ENCODE assay signal across 18 cellular contexts in the genomic region with DNA sequence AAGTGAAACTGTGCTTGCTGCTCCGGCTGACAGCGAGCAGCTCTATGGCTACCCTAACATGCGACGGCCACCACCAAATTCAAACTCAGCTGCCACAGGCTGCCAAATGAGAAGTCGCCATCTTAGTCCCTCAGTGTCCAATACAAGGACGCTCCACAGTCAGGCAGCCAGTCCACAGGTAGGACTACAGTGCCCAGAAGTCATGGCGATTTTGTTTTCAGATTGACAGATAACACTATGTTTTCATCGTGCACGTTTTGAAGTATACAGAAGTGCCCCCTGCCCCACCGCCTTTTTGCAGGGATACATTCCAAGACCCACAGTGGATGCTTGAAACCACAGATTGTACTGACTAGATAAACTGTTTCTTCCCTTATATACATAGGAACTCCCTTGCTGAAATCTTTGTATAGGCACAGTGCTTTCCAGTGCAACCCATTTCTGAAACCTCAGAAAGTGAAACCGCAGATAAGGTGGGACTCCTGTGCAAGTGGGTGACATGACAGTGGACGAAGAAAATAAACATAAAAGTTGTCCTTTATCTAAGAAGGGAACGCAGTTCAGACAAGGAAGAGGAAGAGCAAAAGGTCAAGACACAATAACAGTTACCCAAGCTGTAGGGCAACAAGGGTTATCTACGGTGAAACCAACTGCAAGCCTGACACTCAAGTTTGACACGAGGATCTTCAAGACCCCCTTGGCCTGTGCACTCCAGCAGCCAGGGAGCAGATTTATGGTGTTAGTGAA. TPM values are rescaled to one million over a fixed set of nuclear protein-coding genes. Genes with fewer than 3 reads are reported as not detected.
DNase-seq lines count a peak whose midpoint lies in the region; ATAC-seq, FAIRE-seq and TF ChIP-seq lines count a peak whose summit lies in the region.
"Had no signal": no experiment of that assay in that cellular context is flagged by ENCODE, and none has a peak within 500 bp of the region (broad histone marks: within the 10 kb centered on the region; RNA-seq: fewer than 3 reads in every experiment).

No MANE protein-coding gene starts in this region.

- 70 to 86% (median 80%) methylated on average over 15 of the region's 15 CpGs for WGBS in small intestine, 3 donors

- no peaks in the 10 kb centered on the region for H3K9me3 ChIP-seq in small intestine (ENCODE audit: control insufficient read depth, low read depth)

- no peak overlapping the region for H3K4me3 Mint-ChIP-seq in activated naive CD8-positive, alpha-beta T cell
- H3K4me3 Mint-ChIP-seq in activated naive CD8-positive, alpha-beta T cell treated with anti-CD3 and anti-CD28 coated beads, Interleukin-2, amount 50 U/mL, for 24 hours = no peak overlapping the region
- H3K4me3 Mint-ChIP-seq in brain = no peak overlapping the region

- no peak for FAIRE-seq in small intestine (lab: Jason Lieb, UNC)
- FAIRE-seq: H54, HepG2 had no signal

- no peak overlapping the region for H3K4me3 ChIP-seq in small intestine (ENCODE audit: low read depth in 1 of 2, low read length in 2 of 2)

- ATAC-seq in activated naive CD8-positive, alpha-beta T cell treated with anti-CD3 and anti-CD28 coated beads, Interleukin-2, amount 50 U/mL, for 24 hours = no peak
- ATAC-seq in GM21515 (IDR thresholded peaks at IDR 0.05; ENCODE audit: unreplicated experiment) = no peak
- ATAC-seq: HepG2 had no signal

- no peaks in the 10 kb centered on the region for H3K27me3 Mint-ChIP-seq in activated naive CD8-positive, alpha-beta T cell
- no peaks in the 10 kb centered on the region for H3K27me3 Mint-ChIP-seq in activated naive CD8-positive, alpha-beta T cell treated with anti-CD3 and anti-CD28 coated beads, Interleukin-2, amount 50 U/mL, for 24 hours
- no peaks in the 10 kb centered on the region for H3K27me3 Mint-ChIP-seq in brain

- no peak for DNase-seq in activated naive CD8-positive, alpha-beta T cell treated with anti-CD3 and anti-CD28 coated beads, Interleukin-2, amount 50 U/mL, for 24 hours
- DNase-seq in SKM-1 (lab: John Stamatoyannopoulos, UW; ENCODE audit: unreplicated experiment) = peak; percentile 49
- DNase-seq in small intestine = peak; percentile 19
- DNase-seq in NCI-H2081 (lab: John Stamatoyannopoulos, UW) = no peak
- no peak for DNase-seq in NCI-H1105 (lab: John Stamatoyannopoulos, UW)
- DNase-seq: C1 segment of cervical spinal cord, COR-L47, DMS153, EL, NCI-H1105 treated with DMSO at 0.1 percent for 48 hours, NCI-H2171, NCI-H446 treated with DMSO at 0.1 percent for 48 hours had no signal

- peaks cover 0 to 5% of the 10 kb centered on the region in 2 donors for H3K4me1 ChIP-seq in small intestine (ENCODE audit: control insufficient read depth in 2 of 2, insufficient read depth in 1 of 2, low read depth in 1 of 2, low read length in 1 of 2)

- H3K27ac Mint-ChIP-seq in activated naive CD8-positive, alpha-beta T cell = peak overlapping the region; percentile 34
- no peak overlapping the region for H3K27ac Mint-ChIP-seq in activated naive CD8-positive, alpha-beta T cell treated with anti-CD3 and anti-CD28 coated beads, Interleukin-2, amount 50 U/mL, for 24 hours
- H3K27ac Mint-ChIP-seq in brain = peak overlapping the region in 4 of 5 experiments; percentile 8 to 92 (median 61)

- H3K9me3 Mint-ChIP-seq in activated naive CD8-positive, alpha-beta T cell (ENCODE audit: low read depth) = no peaks in the 10 kb centered on the region
- no peaks in the 10 kb centered on the region for H3K9me3 Mint-ChIP-seq in activated naive CD8-positive, alpha-beta T cell treated with anti-CD3 and anti-CD28 coated beads, Interleukin-2, amount 50 U/mL, for 24 hours
- H3K9me3 Mint-ChIP-seq in brain = no peaks in the 10 kb centered on the region

- H3K27me3 ChIP-seq in small intestine (ENCODE audit: control insufficient read depth in 2 of 2, insufficient read depth in 2 of 2, low read length in 2 of 2) = no peaks in the 10 kb centered on the region

- peaks cover 9 to 14% of the 10 kb centered on the region in 2 donors for H3K36me3 ChIP-seq in small intestine (ENCODE audit: control insufficient read depth in 2 of 2, insufficient read depth in 2 of 2, low read length in 2 of 2)

- peaks cover 10% of the 10 kb centered on the region for H3K4me1 Mint-ChIP-seq in activated naive CD8-positive, alpha-beta T cell (ENCODE audit: low read depth)
- H3K4me1 Mint-ChIP-seq in activated naive CD8-positive, alpha-beta T cell treated with anti-CD3 and anti-CD28 coated beads, Interleukin-2, amount 50 U/mL, for 24 hours = peaks cover 23% of the 10 kb centered on the region
- peaks cover 69% of the 10 kb centered on the region for H3K4me1 Mint-ChIP-seq in brain

- peaks cover 15% of the 10 kb centered on the region for H3K36me3 Mint-ChIP-seq in activated naive CD8-positive, alpha-beta T cell
- H3K36me3 Mint-ChIP-seq in activated naive CD8-positive, alpha-beta T cell treated with anti-CD3 and anti-CD28 coated beads, Interleukin-2, amount 50 U/mL, for 24 hours (ENCODE audit: low read depth) = peaks cover 66% of the 10 kb centered on the region
- peaks cover 90% of the 10 kb centered on the region for H3K36me3 Mint-ChIP-seq in brain

- TF ChIP-seq CTCF in brain (conservative IDR thresholded peaks at IDR 0.05) = no peak

- no peak overlapping the region for H3K27ac ChIP-seq in small intestine (ENCODE audit: low read depth in 1 of 2, low read length in 1 of 2)
- H3K27ac ChIP-seq: KMS-11 had no signal

RNA-seq across cellular contexts. Expression of a gene that starts 52.2 kb away (rescaled TPM):
- polyA plus RNA-seq in brain (ENCODE audit: insufficient read depth, low read depth, low replicate concordance) (22.1 TPM), small intestine (1 to 10 TPM; 5.4 to 9.9 (median 7.2) TPM)

RNA-seq across cellular contexts. Expression of a gene that starts 57.8 kb away (rescaled TPM):
- polyA plus RNA-seq in brain (ENCODE audit: insufficient read depth, low read depth, low replicate concordance) (8.3 TPM), small intestine (1 to 10 TPM in 1 of 3 donors, under 1 TPM in 1, not detected in 1; 0.89 to 2.1 TPM)

Comparison
In these comparisons a context has a peak if more than half of its experiments do, and no peak if none do; other contexts are left out.
1. DNase-seq: peak in SKM-1 (single experiment) and small intestine (single experiment); none in activated naive CD8-positive, alpha-beta T cell treated with anti-CD3 and anti-CD28 coated beads, Interleukin-2, amount 50 U/mL, for 24 hours (single experiment), NCI-H2081 (0 of 2) and NCI-H1105 (single experiment).